ENCODE assay signal across 34 cellular contexts in genomic region chr13:74142257-74142656, GRCh38.
"Had no signal": no experiment of that assay in that cellular context is flagged by ENCODE, and none has a peak within 500 bp of the region (broad histone marks: within the 10 kb centered on the region; RNA-seq: fewer than 3 reads in every experiment).

No MANE protein-coding gene starts in this region.

- H3K9ac ChIP-seq: KMS-11 had no signal

- H3K4me2 ChIP-seq: KMS-11 had no signal

- H3K9me3 ChIP-seq: MG63 had no signal

- H3K4me3 ChIP-seq: MG63 had no signal

- H3K27ac ChIP-seq: KMS-11 had no signal

- DNase-seq: Kasumi-1, MG63, MM.1S, MV-4-11, NCI-H1048, NCI-H1092, NCI-H1092 treated with DMSO at 0.1 percent for 48 hours, NCI-H1105, NCI-H1105 treated with DMSO at 0.1 percent for 48 hours, NCI-H1417, NCI-H1417 treated with DMSO at 0.1 percent for 48 hours, NCI-H1436, NCI-H1436 treated with DMSO at 0.1 percent for 48 hours, NCI-H146, NCI-H1694, NCI-H1694 treated with DMSO at 0.1 percent for 48 hours, NCI-H187, NCI-H187 treated with DMSO at 0.1 percent for 48 hours, NCI-H1930, NCI-H2029, NCI-H2029 treated with DMSO at 0.1 percent for 48 hours, NCI-H2081, NCI-H2081 treated with DMSO at 0.1 percent for 48 hours, NCI-H2107, NCI-H2171, NCI-H2171 treated with DMSO at 0.1 percent for 48 hours, NCI-H2227 treated with DMSO at 0.1 percent for 48 hours, NCI-H226, NCI-H345, NCI-H446, NCI-H446 treated with DMSO at 0.1 percent for 48 hours, NCI-H510A, NCI-H510A treated with DMSO at 0.1 percent for 48 hours had no signal

- H3K36me3 ChIP-seq: MG63 had no signal

- H3K27me3 ChIP-seq: MG63 had no signal
